2 cellular contexts compared by ENCODE assay signal in the genomic region with DNA sequence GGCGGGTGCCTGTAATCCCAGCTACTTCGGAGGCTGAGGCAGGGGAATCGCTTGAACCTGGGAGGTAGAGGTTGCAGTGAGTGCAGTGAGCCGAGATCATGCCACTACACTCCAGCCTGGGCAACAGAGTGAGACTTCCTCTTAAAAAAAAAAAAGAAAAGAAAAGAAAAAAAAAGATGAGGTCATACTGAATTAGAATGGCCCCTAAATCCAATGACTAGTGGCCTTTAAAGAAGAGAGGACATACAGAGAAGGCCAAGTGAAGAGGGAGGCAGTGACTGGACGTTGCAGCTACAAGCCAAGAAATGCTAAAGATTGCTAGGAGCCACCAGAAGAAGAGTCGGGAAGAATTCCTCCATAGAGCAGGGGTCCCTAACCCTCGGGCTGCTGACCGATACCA.
TF ChIP-seq lines count a peak whose summit lies in the region.

No MANE protein-coding gene starts in this region.

TF ChIP-seq in HepG2, 621 proteins besides CTCF, POLR2A, EP300 and RAD21:
- no peak for TF ChIP-seq ARID4A (CRISPR knock-in tag; IDR thresholded peaks at IDR 0.05; ENCODE audit: borderline replicate concordance)
- peak; percentile 78 for TF ChIP-seq ATF7 (IDR thresholded peaks at IDR 0.05)
- TF ChIP-seq ATF7 (CRISPR knock-in tag; IDR thresholded peaks at IDR 0.05), result no peak

TF ChIP-seq in H1, 55 proteins besides CTCF, POLR2A, EP300 and RAD21:
- TF ChIP-seq POLR2AphosphoS5 (IDR thresholded peaks at IDR 0.05; ENCODE audit: low read depth, low read length) (no peak), BACH1 (IDR thresholded peaks at IDR 0.05; ENCODE audit: low read length) (no peak), RNF2 (IDR thresholded peaks at IDR 0.05; ENCODE audit: borderline replicate concordance, low read depth, low read length, missing control alignments, poor library complexity, severe bottlenecking) (no peak), MAX (IDR thresholded peaks at IDR 0.05) (no peak)
